8 cellular contexts compared by ENCODE assay signal in genomic region chr14:90726656-90727055, GRCh38.
DNase-seq lines count a peak whose midpoint lies in the region; ATAC-seq and TF ChIP-seq lines count a peak whose summit lies in the region.

No MANE protein-coding gene starts in this region.

- peaks cover 8% of the 10 kb centered on the region for H3K4me1 Mint-ChIP-seq in endodermal cell

- H3K36me3 ChIP-seq in endodermal cell (ENCODE audit: control insufficient read depth, insufficient read depth, low read length) (no peaks in the 10 kb centered on the region), Karpas-422 (ENCODE audit: insufficient read depth, low read length) (no peaks in the 10 kb centered on the region)

- 82 to 84% methylated on average over 9 of the region's 9 CpGs for WGBS in endodermal cell (ENCODE audit: insufficient coverage in 1 of 2, insufficient read length in 1 of 2), 2 experiments

- no peaks in the 10 kb centered on the region for H3K27me3 Mint-ChIP-seq in endodermal cell (ENCODE audit: insufficient read depth)

- no peak overlapping the region for H3K9ac ChIP-seq in endodermal cell (ENCODE audit: extremely low read depth, low read length, poor library complexity, severe bottlenecking)
- H3K9ac ChIP-seq in Karpas-422 (ENCODE audit: low read length), result no peak overlapping the region

- H3K9me3 ChIP-seq in endodermal cell (ENCODE audit: control insufficient read depth, low read length) (no peaks in the 10 kb centered on the region), Karpas-422 (ENCODE audit: low read length) (no peaks in the 10 kb centered on the region)

- H3K4me3 ChIP-seq in endodermal cell (ENCODE audit: low read length), result no peak overlapping the region
- no peak overlapping the region for H3K4me3 ChIP-seq in Karpas-422 (ENCODE audit: low read length)

- H3K4me1 ChIP-seq in endodermal cell (ENCODE audit: control insufficient read depth, insufficient read depth, low read length), result no peaks in the 10 kb centered on the region
- peaks cover 5% of the 10 kb centered on the region; the same call in 1 of the 2 replicates for H3K4me1 ChIP-seq in Karpas-422 (ENCODE audit: low read length)

- H4K20me1 ChIP-seq in Karpas-422 (ENCODE audit: insufficient read depth, low read depth, low read length), result no peaks in the 10 kb centered on the region

- peaks cover 14% of the 10 kb centered on the region for H3K36me3 Mint-ChIP-seq in endodermal cell (ENCODE audit: low read depth)

- no peak overlapping the region for H3K4me2 ChIP-seq in Karpas-422 (ENCODE audit: low read depth, low read length, poor library complexity, severe bottlenecking)

- ATAC-seq in GM19328 (IDR thresholded peaks at IDR 0.05; ENCODE audit: unreplicated experiment), result no peak

- H2AFZ ChIP-seq in Karpas-422 (ENCODE audit: low read length), result no peak overlapping the region

- no peak overlapping the region for H3K4me3 Mint-ChIP-seq in endodermal cell

- H3K27me3 ChIP-seq in endodermal cell (ENCODE audit: control insufficient read depth, insufficient read depth, low read length, poor library complexity, severe bottlenecking) (no peaks in the 10 kb centered on the region), Karpas-422 (ENCODE audit: low read length) (no peaks in the 10 kb centered on the region)

- no peak overlapping the region for H3K27ac ChIP-seq in endodermal cell (ENCODE audit: low read depth, low read length)
- H3K27ac ChIP-seq in Karpas-422 (ENCODE audit: low read length), result no peak overlapping the region

- H3K9me3 Mint-ChIP-seq in endodermal cell, result no peaks in the 10 kb centered on the region

- H3K79me2 ChIP-seq in Karpas-422 (ENCODE audit: low read length), result no peaks in the 10 kb centered on the region

- peak overlapping the region; percentile 6 for H3K27ac Mint-ChIP-seq in endodermal cell

- no peaks in the 10 kb centered on the region for H3K9me2 ChIP-seq in Karpas-422 (replicated peaks; ENCODE audit: insufficient read depth, low read length)

- DNase-seq in AG08395 (ENCODE audit: low spot score) (peak; percentile 69), NCI-H1694 treated with DMSO at 0.1 percent for 48 hours (lab: John Stamatoyannopoulos, UW) (peak; percentile 54), endodermal cell (peak; percentile 75), myocyte (ENCODE audit: low read depth) (peak; percentile 68), activated gamma-delta T cell (lab: John Stamatoyannopoulos, UW) (no peak), Karpas-422 (no peak)
- no peak for DNase-seq in activated T-cell treated with anti-CD3 and anti-CD28 coated beads, Interleukin-2, amount 50 U/mL, for 1 hour

- TF ChIP-seq CTCF in endodermal cell (conservative IDR thresholded peaks at IDR 0.05), result peak; percentile 47

Comparison
In these comparisons a context has a peak if more than half of its experiments do, and no peak if none do; other contexts are left out.
1. DNase-seq: peak in AG08395 (single experiment), NCI-H1694 treated with DMSO at 0.1 percent for 48 hours (single experiment), endodermal cell (single experiment) and myocyte (single experiment); none in activated gamma-delta T cell (single experiment), Karpas-422 (single experiment) and activated T-cell treated with anti-CD3 and anti-CD28 coated beads, Interleukin-2, amount 50 U/mL, for 1 hour (single experiment).